20 cellular contexts compared by ENCODE assay signal in the genomic region with DNA sequence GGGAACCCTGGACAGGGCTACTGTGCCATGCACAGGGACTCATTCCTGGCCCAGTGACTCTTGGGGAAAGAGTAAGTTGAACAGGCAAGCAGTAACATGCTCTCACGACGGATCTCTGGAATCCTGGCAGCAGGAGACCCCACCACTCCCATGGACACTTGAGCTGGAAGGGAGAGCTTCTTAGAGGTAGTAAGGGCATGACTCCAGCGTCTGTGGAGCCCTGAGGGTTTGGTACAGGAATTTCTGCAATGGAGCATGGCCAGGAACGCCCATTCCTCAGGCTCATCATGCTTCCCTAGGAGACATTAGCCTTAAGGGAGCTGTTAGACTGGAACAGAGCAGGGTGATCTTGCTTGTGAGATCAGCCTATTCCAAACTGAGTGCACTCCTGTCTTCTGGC.
DNase-seq lines count a peak whose midpoint lies in the region; ATAC-seq and TF ChIP-seq lines count a peak whose summit lies in the region.
"Had no signal": no experiment of that assay in that cellular context is flagged by ENCODE, and none has a peak within 500 bp of the region (broad histone marks: within the 10 kb centered on the region; RNA-seq: fewer than 3 reads in every experiment).

No MANE protein-coding gene starts in this region.

- H3K9me3 ChIP-seq in mammary epithelial cell (replicated peaks; ENCODE audit: insufficient read depth, low read length) (no peaks in the 10 kb centered on the region), neuronal stem cell (replicated peaks in 1 of 2; ENCODE audit: control insufficient read depth in 2 of 2, insufficient read depth in 1 of 2, low read depth in 1 of 2, low read length in 2 of 2) (no peaks in the 10 kb centered on the region), body of pancreas (no peaks in the 10 kb centered on the region)
- H3K9me3 ChIP-seq: BLaER1 treated with 17β-estradiol and CSF1 and Interleukin-3, amounts not matched to agents 10 nM and 100 nM had no signal

- H3K9ac ChIP-seq in mammary epithelial cell (ENCODE audit: insufficient read depth, low read length) (no peak overlapping the region), neuronal stem cell (ENCODE audit: low read depth, low read length, poor library complexity) (no peak overlapping the region)
- H3K9ac ChIP-seq: BLaER1 treated with 17β-estradiol and CSF1 and Interleukin-3, amounts not matched to agents 10 nM and 100 nM had no signal

- H4K20me1 ChIP-seq in mammary epithelial cell (ENCODE audit: insufficient read depth, low read length) = no peaks in the 10 kb centered on the region
- H4K20me1 ChIP-seq: BLaER1 treated with 17β-estradiol and CSF1 and Interleukin-3, amounts not matched to agents 10 nM and 100 nM had no signal

- H3K4me1 Mint-ChIP-seq in activated CD8-positive, alpha-beta T cell treated with anti-CD3 and anti-CD28 coated beads for 36 hours (ENCODE audit: low read depth) = no peaks in the 10 kb centered on the region
- H3K4me1 Mint-ChIP-seq: B cell, GM23338 had no signal

- H3K4me1 ChIP-seq in mammary epithelial cell (ENCODE audit: insufficient read depth, low read length) (peaks cover 10% of the 10 kb centered on the region), foreskin keratinocyte (peaks cover 5% of the 10 kb centered on the region), neuronal stem cell (ENCODE audit: control insufficient read depth in 2 of 2, insufficient read depth in 1 of 2, low read depth in 1 of 2, low read length in 2 of 2) (no peaks in the 10 kb centered on the region), body of pancreas (no peaks in the 10 kb centered on the region)
- H3K4me1 ChIP-seq: BLaER1 treated with 17β-estradiol and CSF1 and Interleukin-3, amounts not matched to agents 10 nM and 100 nM had no signal

- CTCF ChIA-PET in mammary epithelial cell (lab: Charles Lee; ENCODE audit: low non-redundant PET) = interaction anchor here (0.6 kb wide), 1 partner anchor 22 kb away, joined by 5 read pairs; no protein-coding TSS in a partner anchor
- CTCF ChIA-PET in activated CD8-positive, alpha-beta T cell treated with anti-CD3 and anti-CD28 coated beads for 36 hours (lab: Charles Lee) = no interaction called here

- POLR2A ChIA-PET in activated CD8-positive, alpha-beta T cell treated with anti-CD3 and anti-CD28 coated beads for 36 hours (lab: Charles Lee) = no interaction called here

- ATAC-seq in foreskin keratinocyte (peak; percentile 78), body of pancreas (no peak), GM21381 (IDR thresholded peaks at IDR 0.05; ENCODE audit: unreplicated experiment) (no peak)
- ATAC-seq in activated CD8-positive, alpha-beta T cell treated with anti-CD3 and anti-CD28 coated beads for 36 hours = no peak
- ATAC-seq: CD8-positive, alpha-beta T cell; GM12878; GM23338; HCT116 had no signal

- H3K4me2 ChIP-seq in mammary epithelial cell (ENCODE audit: insufficient read depth, low read depth, low read length) (peak overlapping the region; percentile 29), neuronal stem cell (ENCODE audit: insufficient read depth, low read length, poor library complexity, severe bottlenecking) (no peak overlapping the region)
- H3K4me2 ChIP-seq: BLaER1 treated with 17β-estradiol and CSF1 and Interleukin-3, amounts not matched to agents 10 nM and 100 nM; GM23338 had no signal

- H3K23ac ChIP-seq in neuronal stem cell (ENCODE audit: low read depth, low read length, poor library complexity) = no peak overlapping the region

- peaks cover 3% of the 10 kb centered on the region for H3K9me3 Mint-ChIP-seq in activated CD8-positive, alpha-beta T cell treated with anti-CD3 and anti-CD28 coated beads for 36 hours
- H3K9me3 Mint-ChIP-seq: CD8-positive, alpha-beta T cell; GM23338; HFFc6 had no signal

- no peaks in the 10 kb centered on the region for H3K36me3 Mint-ChIP-seq in activated CD8-positive, alpha-beta T cell treated with anti-CD3 and anti-CD28 coated beads for 36 hours (ENCODE audit: low read depth)
- H3K36me3 Mint-ChIP-seq: CD8-positive, alpha-beta T cell had no signal

- intact Hi-C loops in mammary epithelial cell (cut with micrococcal nuclease) = no loop called here
- intact Hi-C loops in body of pancreas (cut with DNase I) = no loop called here
- intact Hi-C loops in activated CD8-positive, alpha-beta T cell treated with anti-CD3 and anti-CD28 coated beads for 36 hours (cut with micrococcal nuclease) = no loop called here

- no peaks in the 10 kb centered on the region for H3K27me3 ChIP-seq in mammary epithelial cell (ENCODE audit: insufficient read depth, low read length)
- no peaks in the 10 kb centered on the region for H3K27me3 ChIP-seq in foreskin keratinocyte
- no peaks in the 10 kb centered on the region for H3K27me3 ChIP-seq in neuronal stem cell (ENCODE audit: control insufficient read depth in 3 of 3, insufficient read depth in 3 of 3, low read depth in 1 of 3, low read length in 3 of 3)
- H3K27me3 ChIP-seq in body of pancreas = no peaks in the 10 kb centered on the region
- H3K27me3 ChIP-seq: BLaER1 treated with 17β-estradiol and CSF1 and Interleukin-3, amounts not matched to agents 10 nM and 100 nM had no signal

- WGBS in mammary epithelial cell (ENCODE audit: low coverage, missing lambda C conversion rate) = 7% methylated on average over 4 of the region's 4 CpGs
- no CpG with 5 or more reads among the region's 4 CpGs for WGBS in neuronal stem cell (ENCODE audit: extremely low coverage in 2 of 2, insufficient read length in 2 of 2, insufficient replicate concordance in 1 of 2), 2 donors
- 43 to 62% methylated on average over 4 of the region's 4 CpGs for WGBS in body of pancreas, 2 donors

- no peak overlapping the region for H4K91ac ChIP-seq in neuronal stem cell (ENCODE audit: low read depth, low read length, poor library complexity)

- in situ Hi-C loops in mammary epithelial cell (cut with MboI; ENCODE audit: low sequenced_read_pairs in 2 of 2) = loop anchor here in 1 of 2 donors (25.0 kb wide), 1 partner anchor 744 kb away; no protein-coding TSS in a partner anchor

- TF ChIP-seq POLR2A in body of pancreas (IDR thresholded peaks at IDR 0.05) = no peak

- dilution Hi-C loops in mammary epithelial cell (cut with HindIII; ENCODE audit: low sequenced_read_pairs) = no loop called here

- H3K79me2 ChIP-seq in mammary epithelial cell (ENCODE audit: insufficient read depth, low read length) = no peaks in the 10 kb centered on the region

- no peak overlapping the region for H2BK12ac ChIP-seq in neuronal stem cell (ENCODE audit: low read length)

- H3K4me3 ChIP-seq in mammary epithelial cell (replicated peaks in 1 of 3; ENCODE audit: insufficient read depth in 1 of 3, low read depth in 2 of 3, low read length in 3 of 3) (no peak overlapping the region), neuronal stem cell (ENCODE audit: low read length in 2 of 2) (no peak overlapping the region), body of pancreas (no peak overlapping the region)
- H3K4me3 ChIP-seq: BLaER1 treated with 17β-estradiol and CSF1 and Interleukin-3, amounts not matched to agents 10 nM and 100 nM; GM12878; GM23338 had no signal

- DNase-seq in ELF-1 (ENCODE audit: low read depth, low spot score) = peak; percentile 20
- DNase-seq in mammary epithelial cell = peak; percentile 7
- peak; percentile 38 to 75 for DNase-seq in foreskin keratinocyte
- no peak for DNase-seq in neuronal stem cell (ENCODE audit: low spot score)
- DNase-seq in body of pancreas = no peak
- DNase-seq in NCI-H2029 (lab: John Stamatoyannopoulos, UW) = no peak
- no peak for DNase-seq in activated CD8-positive, alpha-beta T cell treated with anti-CD3 and anti-CD28 coated beads for 36 hours
- DNase-seq: 8988T; Calu3; CD8-positive, alpha-beta T cell; DMS79 treated with DMSO at 0.1 percent for 48 hours; H7; HFFc6; IMR-90 had no signal

- H2BK15ac ChIP-seq in neuronal stem cell (ENCODE audit: low read length) = no peak overlapping the region

- H3K27ac Mint-ChIP-seq in activated CD8-positive, alpha-beta T cell treated with anti-CD3 and anti-CD28 coated beads for 36 hours = no peak overlapping the region
- H3K27ac Mint-ChIP-seq: B cell; CD8-positive, alpha-beta T cell; GM23338; HFFc6 had no signal

- no peak overlapping the region for H2BK120ac ChIP-seq in neuronal stem cell (ENCODE audit: low read depth, low read length)

- TF ChIP-seq CTCF in mammary epithelial cell (conservative IDR thresholded peaks at IDR 0.05 in 1 of 2, IDR thresholded peaks at IDR 0.05 in 1 of 2; ENCODE audit: extremely low read depth in 1 of 2, insufficient read depth in 1 of 2, low read depth in 1 of 2, low read length in 2 of 2) = no peak
- TF ChIP-seq CTCF in foreskin keratinocyte (conservative IDR thresholded peaks at IDR 0.05) = no peak
- TF ChIP-seq CTCF in body of pancreas (IDR thresholded peaks at IDR 0.05) = no peak
- TF ChIP-seq CTCF in activated CD8-positive, alpha-beta T cell treated with anti-CD3 and anti-CD28 coated beads for 36 hours (IDR thresholded peaks at IDR 0.05) = no peak

- H3K36me3 ChIP-seq in mammary epithelial cell (ENCODE audit: insufficient read depth, low read length) (no peaks in the 10 kb centered on the region), neuronal stem cell (replicated peaks in 1 of 2; ENCODE audit: control insufficient read depth in 2 of 2, insufficient read depth in 2 of 2, low read length in 2 of 2) (no peaks in the 10 kb centered on the region), body of pancreas (replicated peaks in 1 of 2; ENCODE audit: insufficient read depth in 1 of 2, low read depth in 2 of 2) (no peaks in the 10 kb centered on the region)
- H3K36me3 ChIP-seq: BLaER1 treated with 17β-estradiol and CSF1 and Interleukin-3, amounts not matched to agents 10 nM and 100 nM had no signal

- H3K27ac ChIP-seq in mammary epithelial cell (ENCODE audit: insufficient read depth, low read depth, low read length) (no peak overlapping the region), foreskin keratinocyte (no peak overlapping the region), neuronal stem cell (replicated peaks; ENCODE audit: low read length) (no peak overlapping the region), body of pancreas (no peak overlapping the region)
- H3K27ac ChIP-seq: BLaER1 treated with 17β-estradiol and CSF1 and Interleukin-3, amounts not matched to agents 10 nM and 100 nM had no signal

- no peak overlapping the region for H3K4me3 Mint-ChIP-seq in activated CD8-positive, alpha-beta T cell treated with anti-CD3 and anti-CD28 coated beads for 36 hours
- H3K4me3 Mint-ChIP-seq: B cell; CD8-positive, alpha-beta T cell; GM23338; HFFc6 had no signal

- H3K27me3 Mint-ChIP-seq in activated CD8-positive, alpha-beta T cell treated with anti-CD3 and anti-CD28 coated beads for 36 hours = no peaks in the 10 kb centered on the region

- H3K4ac ChIP-seq in neuronal stem cell (ENCODE audit: low read length) = no peak overlapping the region

- no peaks in the 10 kb centered on the region for H3K79me1 ChIP-seq in neuronal stem cell (ENCODE audit: low read depth, low read length)

- H2AFZ ChIP-seq in mammary epithelial cell (ENCODE audit: low read depth, low read length) (peak overlapping the region; percentile 62), neuronal stem cell (ENCODE audit: low read length) (no peak overlapping the region)
- H2AFZ ChIP-seq: GM23338 had no signal

- peak overlapping the region; percentile 52 for H3K18ac ChIP-seq in neuronal stem cell (ENCODE audit: low read length)

- no peak overlapping the region for H2AK5ac ChIP-seq in neuronal stem cell (ENCODE audit: low read depth, low read length)

- BruUV-seq in mammary epithelial cell (replicated peaks; lab: Mats Ljungman, UMichigan) = no TSS peak

- no peak overlapping the region for H4K8ac ChIP-seq in neuronal stem cell (ENCODE audit: low read depth, low read length)

- no peak overlapping the region for H2BK5ac ChIP-seq in neuronal stem cell (ENCODE audit: low read length)

- no peak overlapping the region for H3K14ac ChIP-seq in neuronal stem cell (ENCODE audit: low read length)

Comparison
In these comparisons a context has a peak if more than half of its experiments do, and no peak if none do; other contexts are left out.
1. DNase-seq: peak in ELF-1 (single experiment), mammary epithelial cell (single experiment) and foreskin keratinocyte (2 of 2); none in neuronal stem cell (single experiment), body of pancreas (0 of 4), NCI-H2029 (single experiment) and activated CD8-positive, alpha-beta T cell treated with anti-CD3 and anti-CD28 coated beads for 36 hours (single experiment).